Comparison of ENCODE assay signal across 21 cellular contexts in genomic region chr2:237581326-237581725, GRCh38. TPM values are rescaled to one million over a fixed set of nuclear protein-coding genes. Genes with fewer than 3 reads are reported as not detected.
DNase-seq lines count a peak whose midpoint lies in the region; ATAC-seq and TF ChIP-seq lines count a peak whose summit lies in the region.
"Had no signal": no experiment of that assay in that cellular context is flagged by ENCODE, and none has a peak within 500 bp of the region (broad histone marks: within the 10 kb centered on the region; RNA-seq: fewer than 3 reads in every experiment).

No MANE protein-coding gene starts in this region.

- H3K4me3 Mint-ChIP-seq in activated naive CD8-positive, alpha-beta T cell treated with anti-CD3 and anti-CD28 coated beads, Interleukin-2, amount 10 ng/mL, durations not matched to agents 7 days and 5 days: no peak overlapping the region
- H3K4me3 Mint-ChIP-seq in naive thymus-derived CD8-positive, alpha-beta T cell: peak overlapping the region in 3 of 10 donors; percentile 26 to 79 (median 31)
- H3K4me3 Mint-ChIP-seq: activated naive CD4-positive, alpha-beta T cell treated with anti-CD3 and anti-CD28 coated beads, Interleukin-2, amount 50 U/mL, for 24 hours; CD8-positive, alpha-beta T cell had no signal

- intact Hi-C loops in cardiac septum (cut with DNase I) (loop anchor here (1.0 kb wide), 1 partner anchor 164 kb away; no protein-coding TSS in a partner anchor), thyroid gland (cut with DNase I) (loop anchor here (5.0 to 10.0 kb wide), 2 partner anchors 83 to 161 kb away; no protein-coding TSS in a partner anchor), lower leg skin (cut with DNase I; ENCODE audit: low total_unique reads) (no loop called here)

- H3K27ac ChIP-seq in cardiac muscle cell: peak overlapping the region; percentile 77
- H3K27ac ChIP-seq in thyroid gland: peak overlapping the region; percentile 87 to 97 (median 89)
- H3K27ac ChIP-seq: SK-N-MC had no signal

- peak overlapping the region; percentile 58 for H3K27ac Mint-ChIP-seq in activated naive CD8-positive, alpha-beta T cell treated with anti-CD3 and anti-CD28 coated beads, Interleukin-2, amount 10 ng/mL, durations not matched to agents 7 days and 5 days
- H3K27ac Mint-ChIP-seq in naive thymus-derived CD8-positive, alpha-beta T cell: peak overlapping the region in 9 of 10 donors; percentile 12 to 77 (median 65)
- H3K27ac Mint-ChIP-seq: activated naive CD4-positive, alpha-beta T cell treated with anti-CD3 and anti-CD28 coated beads, Interleukin-2, amount 50 U/mL, for 24 hours; CD8-positive, alpha-beta T cell had no signal

- H3K9me3 ChIP-seq in cardiac muscle cell (ENCODE audit: low read depth): no peaks in the 10 kb centered on the region
- H3K9me3 ChIP-seq in thyroid gland: no peaks in the 10 kb centered on the region
- H3K9me3 ChIP-seq: testis had no signal

- no peak for TF ChIP-seq CTCF in cardiac muscle cell (IDR thresholded peaks at IDR 0.05; ENCODE audit: low read depth, low read length)
- TF ChIP-seq CTCF in thyroid gland (IDR thresholded peaks at IDR 0.05): no peak
- TF ChIP-seq CTCF in lower leg skin (IDR thresholded peaks at IDR 0.05): no peak

- TF ChIP-seq POLR2A in thyroid gland (IDR thresholded peaks at IDR 0.05) (no peak), lower leg skin (IDR thresholded peaks at IDR 0.05) (no peak)

- no peak for ATAC-seq in activated naive CD8-positive, alpha-beta T cell treated with anti-CD3 and anti-CD28 coated beads, Interleukin-2, amount 10 ng/mL, durations not matched to agents 7 days and 5 days (ENCODE audit: low read depth)
- ATAC-seq in naive thymus-derived CD8-positive, alpha-beta T cell: no peak
- no peak for ATAC-seq in HG03520 (IDR thresholded peaks at IDR 0.05; ENCODE audit: unreplicated experiment)

- H3K36me3 ChIP-seq in cardiac muscle cell (no peaks in the 10 kb centered on the region), thyroid gland (no peaks in the 10 kb centered on the region)

- H3K4me1 Mint-ChIP-seq in activated naive CD8-positive, alpha-beta T cell treated with anti-CD3 and anti-CD28 coated beads, Interleukin-2, amount 10 ng/mL, durations not matched to agents 7 days and 5 days: peaks cover 3% of the 10 kb centered on the region
- H3K4me1 Mint-ChIP-seq in naive thymus-derived CD8-positive, alpha-beta T cell: peaks cover 0 to 7% (median 5%) of the 10 kb centered on the region in 4 donors

- no peaks in the 10 kb centered on the region for H3K27me3 Mint-ChIP-seq in activated naive CD8-positive, alpha-beta T cell treated with anti-CD3 and anti-CD28 coated beads, Interleukin-2, amount 10 ng/mL, durations not matched to agents 7 days and 5 days
- H3K27me3 Mint-ChIP-seq in naive thymus-derived CD8-positive, alpha-beta T cell: peaks cover 0 to 2% (median 0%) of the 10 kb centered on the region in 5 donors
- H3K27me3 Mint-ChIP-seq: activated naive CD4-positive, alpha-beta T cell treated with anti-CD3 and anti-CD28 coated beads, Interleukin-2, amount 50 U/mL, for 24 hours had no signal

- no peaks in the 10 kb centered on the region for H3K27me3 ChIP-seq in cardiac muscle cell
- H3K27me3 ChIP-seq in thyroid gland: no peaks in the 10 kb centered on the region
- H3K27me3 ChIP-seq: testis had no signal

- no peak overlapping the region for H3K4me3 ChIP-seq in cardiac muscle cell
- H3K4me3 ChIP-seq in thyroid gland (replicated peaks in 1 of 3): no peak overlapping the region
- H3K4me3 ChIP-seq in lower leg skin (ENCODE audit: low read depth, poor library complexity, severe bottlenecking): no peak overlapping the region
- H3K4me3 ChIP-seq: SK-N-MC, testis had no signal

- H3K4me1 ChIP-seq in cardiac muscle cell (ENCODE audit: low read depth): peaks cover 18% of the 10 kb centered on the region
- H3K4me1 ChIP-seq in thyroid gland: peaks cover 25 to 27% of the 10 kb centered on the region in 2 donors

- WGBS in thyroid gland, 2 donors: 60 to 72% methylated on average over 6 of the region's 6 CpGs
- 78 to 80% methylated on average over 6 of the region's 6 CpGs for WGBS in lower leg skin, 2 donors

- no peak for DNase-seq in cardiac muscle cell (ENCODE audit: low read depth in 1 of 2, low spot score in 1 of 2)
- no peak for DNase-seq in cardiac septum (ENCODE audit: low spot score)
- no peak for DNase-seq in activated naive CD8-positive, alpha-beta T cell treated with anti-CD3 and anti-CD28 coated beads, Interleukin-2, amount 10 ng/mL, durations not matched to agents 7 days and 5 days
- no peak for DNase-seq in naive thymus-derived CD8-positive, alpha-beta T cell
- peak; percentile 64 to 69 for DNase-seq in thyroid gland
- DNase-seq in HPDE6-E6E7 (ENCODE audit: extremely low spot score): no peak
- DNase-seq in lower leg skin (ENCODE audit: low spot score in 2 of 2): no peak
- DNase-seq: DND-41, NCI-H2171, NCI-H774, small intestine had no signal

- no peaks in the 10 kb centered on the region for H3K36me3 Mint-ChIP-seq in activated naive CD8-positive, alpha-beta T cell treated with anti-CD3 and anti-CD28 coated beads, Interleukin-2, amount 10 ng/mL, durations not matched to agents 7 days and 5 days
- H3K36me3 Mint-ChIP-seq in naive thymus-derived CD8-positive, alpha-beta T cell: no peaks in the 10 kb centered on the region
- H3K36me3 Mint-ChIP-seq: activated naive CD4-positive, alpha-beta T cell treated with anti-CD3 and anti-CD28 coated beads, Interleukin-2, amount 50 U/mL, for 24 hours; CD8-positive, alpha-beta T cell had no signal

- no peaks in the 10 kb centered on the region for H3K9me3 Mint-ChIP-seq in activated naive CD8-positive, alpha-beta T cell treated with anti-CD3 and anti-CD28 coated beads, Interleukin-2, amount 10 ng/mL, durations not matched to agents 7 days and 5 days
- no peaks in the 10 kb centered on the region for H3K9me3 Mint-ChIP-seq in naive thymus-derived CD8-positive, alpha-beta T cell
- H3K9me3 Mint-ChIP-seq: activated naive CD4-positive, alpha-beta T cell treated with anti-CD3 and anti-CD28 coated beads, Interleukin-2, amount 50 U/mL, for 24 hours; CD8-positive, alpha-beta T cell had no signal

- POLR2A ChIA-PET in activated naive CD8-positive, alpha-beta T cell treated with anti-CD3 and anti-CD28 coated beads, Interleukin-2, amount 10 ng/mL, durations not matched to agents 7 days and 5 days (lab: Charles Lee): interaction anchor here (0.8 to 1.3 kb wide), 2 partner anchors 109 to 111 kb away, joined by 3 read pairs; no protein-coding TSS in a partner anchor
- POLR2A ChIA-PET in naive thymus-derived CD8-positive, alpha-beta T cell (lab: Charles Lee): interaction anchor here (0.7 kb wide), 1 partner anchor 300 kb away, joined by 3 read pairs; no protein-coding TSS in a partner anchor

RNA-seq across cellular contexts. Expression of gene RAB17, which starts 9.2 kb away (rescaled TPM):
- 2.9 and 4.7 TPM in 2 replicates for total RNA-seq in cardiac muscle cell
- polyA plus RNA-seq in cardiac muscle cell: 1.4 and 3.1 TPM in 2 replicates
- 3.5 TPM for total RNA-seq in cardiac septum
- total RNA-seq in activated naive CD8-positive, alpha-beta T cell treated with anti-CD3 and anti-CD28 coated beads, Interleukin-2, amount 10 ng/mL, durations not matched to agents 7 days and 5 days: not detected
- total RNA-seq in naive thymus-derived CD8-positive, alpha-beta T cell: not detected
- polyA plus RNA-seq in naive thymus-derived CD8-positive, alpha-beta T cell: not detected
- total RNA-seq in thyroid gland: 10 to 100 TPM; 37.6 to 88.1 (median 70.1) TPM
- total RNA-seq in lower leg skin: 1 to 10 TPM; 1.7 to 6.3 (median 2.8) TPM
- total RNA-seq: CD8-positive, alpha-beta T cell had no signal

RNA-seq across cellular contexts. Expression of gene PRLH, which starts 15.0 kb away (rescaled TPM):
- total RNA-seq in cardiac muscle cell (not detected in 2 replicates), cardiac septum (not detected), thyroid gland (not detected), lower leg skin (not detected)
- polyA plus RNA-seq in cardiac muscle cell: not detected in 2 replicates
- not detected for total RNA-seq in activated naive CD8-positive, alpha-beta T cell treated with anti-CD3 and anti-CD28 coated beads, Interleukin-2, amount 10 ng/mL, durations not matched to agents 7 days and 5 days
- total RNA-seq in naive thymus-derived CD8-positive, alpha-beta T cell: not detected
- polyA plus RNA-seq in naive thymus-derived CD8-positive, alpha-beta T cell: not detected
- total RNA-seq: bronchial epithelial cell; CD8-positive, alpha-beta T cell; glomerular endothelial cell; HT-29; liver; omental fat pad; testis had no signal
- polyA plus RNA-seq: liver, small intestine had no signal

RNA-seq across cellular contexts. Expression of gene LRRFIP1, which starts 46.1 kb away (rescaled TPM):
- total RNA-seq in cardiac muscle cell (66.3 and 95.3 TPM in 2 replicates), cardiac septum (157 TPM), thyroid gland (100 to 1,000 TPM in 2 of 4 donors, 10 to 100 TPM in 2; 76.1 to 113 (median 96.6) TPM), lower leg skin (10 to 100 TPM; 45.5 to 88.0 (median 67.5) TPM)
- polyA plus RNA-seq in cardiac muscle cell: 90.9 and 125 TPM in 2 replicates
- total RNA-seq in activated naive CD8-positive, alpha-beta T cell treated with anti-CD3 and anti-CD28 coated beads, Interleukin-2, amount 10 ng/mL, durations not matched to agents 7 days and 5 days: 100 to 1,000 TPM; 158 to 164 TPM
- total RNA-seq in naive thymus-derived CD8-positive, alpha-beta T cell: 100 to 1,000 TPM; 102 to 103 TPM
- polyA plus RNA-seq in naive thymus-derived CD8-positive, alpha-beta T cell: 10 to 100 TPM; 72.9 to 91.8 (median 81.6) TPM

Comparison
In these comparisons a context has a peak if more than half of its experiments do, and no peak if none do; other contexts are left out.
1. DNase-seq: peak in thyroid gland (2 of 2); none in cardiac muscle cell (0 of 2), cardiac septum (single experiment), activated naive CD8-positive, alpha-beta T cell treated with anti-CD3 and anti-CD28 coated beads, Interleukin-2, amount 10 ng/mL, durations not matched to agents 7 days and 5 days (single experiment), naive thymus-derived CD8-positive, alpha-beta T cell (0 of 10), HPDE6-E6E7 (single experiment) and lower leg skin (0 of 2).